Comparison of ENCODE assay signal across 9 cellular contexts in genomic region chr3:23611737-23612295, GRCh38.
A peak's percentile ranks its signal among the peaks of the same experiment; 100 is the strongest.
DNase-seq lines count a peak whose midpoint lies in the region; ATAC-seq and TF ChIP-seq lines count a peak whose summit lies in the region.
"Had no signal": no experiment of that assay in that cellular context is flagged by ENCODE, and none has a peak within 500 bp of the region (broad histone marks: within the 10 kb centered on the region; RNA-seq: fewer than 3 reads in every experiment).

No MANE protein-coding gene starts in this region.

- peak overlapping the region; percentile 66 for H3K9ac ChIP-seq in PC-3 (ENCODE audit: low read length)

- ATAC-seq in PC-3 (no peak; the same call in 1 of the 2 replicates), gastroesophageal sphincter (peak; percentile 40), HG03565 (IDR thresholded peaks at IDR 0.05; ENCODE audit: unreplicated experiment) (no peak), HG02840 (IDR thresholded peaks at IDR 0.05; ENCODE audit: low FRiP score, unreplicated experiment) (no peak)
- ATAC-seq in natural killer cell treated with Interleukin-12 subunit alpha and Interleukin-12 subunit beta and Interleukin-15 and Interleukin-18, amount 100 ng/mL, for 72 hours, result no peak
- ATAC-seq: HCT116 had no signal

- DNase-seq in GM12865 (ENCODE audit: low read depth), result peak; percentile 11
- DNase-seq in PC-3, result no peak
- peak; percentile 81 for DNase-seq in putamen (ENCODE audit: low spot score)
- DNase-seq in natural killer cell treated with Interleukin-12 subunit alpha and Interleukin-12 subunit beta and Interleukin-15 and Interleukin-18, amount 100 ng/mL, for 72 hours (ENCODE audit: low spot score), result no peak
- no peak for DNase-seq in NCI-H2196 treated with DMSO at 0.1 percent for 48 hours (lab: John Stamatoyannopoulos, UW; ENCODE audit: unreplicated experiment)

- H3K27ac Mint-ChIP-seq in natural killer cell treated with Interleukin-12 subunit alpha and Interleukin-12 subunit beta and Interleukin-15 and Interleukin-18, amount 100 ng/mL, for 72 hours, result no peak overlapping the region

- 10 to 17% methylated on average over 9 to 13 of the region's 13 CpGs for WGBS in gastroesophageal sphincter (ENCODE audit: low coverage in 1 of 2), 2 donors

- H2AFZ ChIP-seq in PC-3 (ENCODE audit: low read length), result peak overlapping the region; percentile 81; the same call in 1 of the 2 replicates

- H3K36me3 ChIP-seq in PC-3 (ENCODE audit: low read depth, low read length) (no peaks in the 10 kb centered on the region), gastroesophageal sphincter (no peaks in the 10 kb centered on the region)

- no peaks in the 10 kb centered on the region for H3K36me3 Mint-ChIP-seq in natural killer cell treated with Interleukin-12 subunit alpha and Interleukin-12 subunit beta and Interleukin-15 and Interleukin-18, amount 100 ng/mL, for 72 hours

- no peaks in the 10 kb centered on the region for H3K9me2 ChIP-seq in PC-3 (replicated peaks; ENCODE audit: low read length)

- H3K4me1 ChIP-seq in PC-3 (ENCODE audit: insufficient read depth, low read length), result peaks cover 26% of the 10 kb centered on the region
- peaks cover 0 to 14% (median 6%) of the 10 kb centered on the region in 3 donors for H3K4me1 ChIP-seq in gastroesophageal sphincter

- H3K27ac ChIP-seq in PC-3 (ENCODE audit: low read length), result peak overlapping the region; percentile 81
- peak overlapping the region in 2 of 4 donors; percentile 32 to 39 for H3K27ac ChIP-seq in gastroesophageal sphincter

- H4K20me1 ChIP-seq in PC-3 (ENCODE audit: low read length), result no peaks in the 10 kb centered on the region

- no TSS peak for BruUV-seq in PC-3 (replicated peaks; lab: Mats Ljungman, UMichigan)

- H3K27me3 ChIP-seq in PC-3 (ENCODE audit: low read length) (no peaks in the 10 kb centered on the region), gastroesophageal sphincter (no peaks in the 10 kb centered on the region)

- peaks cover 0 to 3% of the 10 kb centered on the region in 2 donors for H3K4me1 Mint-ChIP-seq in natural killer cell treated with Interleukin-12 subunit alpha and Interleukin-12 subunit beta and Interleukin-15 and Interleukin-18, amount 100 ng/mL, for 72 hours (ENCODE audit: low read depth in 2 of 2)

- H3K4me3 Mint-ChIP-seq in natural killer cell treated with Interleukin-12 subunit alpha and Interleukin-12 subunit beta and Interleukin-15 and Interleukin-18, amount 100 ng/mL, for 72 hours, result no peak overlapping the region

- TF ChIP-seq POLR2A in gastroesophageal sphincter (IDR thresholded peaks at IDR 0.05), result no peak

- H3K79me2 ChIP-seq in PC-3 (ENCODE audit: low read length), result no peaks in the 10 kb centered on the region

- no peaks in the 10 kb centered on the region for H3K9me3 ChIP-seq in PC-3 (ENCODE audit: low read length)
- H3K9me3 ChIP-seq in gastroesophageal sphincter, result no peaks in the 10 kb centered on the region

- H3K9me3 Mint-ChIP-seq in natural killer cell treated with Interleukin-12 subunit alpha and Interleukin-12 subunit beta and Interleukin-15 and Interleukin-18, amount 100 ng/mL, for 72 hours, result no peaks in the 10 kb centered on the region

- no peak overlapping the region; the same call in 1 of the 2 replicates for H3K4me2 ChIP-seq in PC-3 (ENCODE audit: low read length)

- TF ChIP-seq EP300 in gastroesophageal sphincter (IDR thresholded peaks at IDR 0.05), result no peak

- peaks cover 6 to 14% of the 10 kb centered on the region in 2 donors for H3K27me3 Mint-ChIP-seq in natural killer cell treated with Interleukin-12 subunit alpha and Interleukin-12 subunit beta and Interleukin-15 and Interleukin-18, amount 100 ng/mL, for 72 hours

- H3K4me3 ChIP-seq in GM12865 (ENCODE audit: low read depth, low read length) (no peak overlapping the region), PC-3 (ENCODE audit: low read length) (no peak overlapping the region), gastroesophageal sphincter (peak overlapping the region in 1 of 2 donors; percentile 21)

- H3F3A ChIP-seq in PC-3 (ENCODE audit: low read length, unreplicated experiment), result no peaks in the 10 kb centered on the region

- intact Hi-C loops in PC-3 (cut with micrococcal nuclease), result loop anchor here (5.0 kb wide), 1 partner anchor 40 kb away; no protein-coding TSS in a partner anchor

- CTCF ChIA-PET in PC-3 (lab: Charles Lee), result interaction anchor here (0.6 kb wide), 1 partner anchor 117 kb away, joined by 3 read pairs; no protein-coding TSS in a partner anchor

- POLR2A ChIA-PET in PC-3 (lab: Charles Lee; ENCODE audit: unreplicated experiment), result no interaction called here

- no peak for TF ChIP-seq CTCF in GM12865 (IDR thresholded peaks at IDR 0.05; ENCODE audit: insufficient read depth, low read depth, low read length, missing control alignments)
- no peak for TF ChIP-seq CTCF in PC-3 (conservative IDR thresholded peaks at IDR 0.05; ENCODE audit: low read depth, low read length)
- TF ChIP-seq CTCF in gastroesophageal sphincter (IDR thresholded peaks at IDR 0.05), result no peak

Comparison
In these comparisons a context has a peak if more than half of its experiments do, and no peak if none do; other contexts are left out.
1. DNase-seq: peak in GM12865 (single experiment) and putamen (single experiment); none in PC-3 (single experiment), natural killer cell treated with Interleukin-12 subunit alpha and Interleukin-12 subunit beta and Interleukin-15 and Interleukin-18, amount 100 ng/mL, for 72 hours (single experiment) and NCI-H2196 treated with DMSO at 0.1 percent for 48 hours (single experiment).